Comparison of ENCODE assay signal across 35 cellular contexts in genomic region chr3:15822281-15822680, GRCh38.
"Had no signal": no experiment of that assay in that cellular context is flagged by ENCODE, and none has a peak within 500 bp of the region (broad histone marks: within the 10 kb centered on the region; RNA-seq: fewer than 3 reads in every experiment).

No MANE protein-coding gene starts in this region.

- H3K4me3 ChIP-seq: breast epithelium, esophagus squamous epithelium, gastroesophageal sphincter, right lobe of liver, upper lobe of left lung had no signal

- H3K27me3 Mint-ChIP-seq: activated CD4-positive, alpha-beta memory T cell treated with anti-CD3 and anti-CD28 coated beads for 36 hours; activated CD4-positive, alpha-beta T cell treated with anti-CD3 and anti-CD28 coated beads, Interleukin-2, amount 10 ng/mL, durations not matched to agents 24 days and 14 days; activated T-cell treated with anti-CD3 and anti-CD28 coated beads, Interleukin-2, amount 50 U/mL, for 24 hours; activated T-helper 17 cell treated with anti-CD3 and anti-CD28 coated beads, Interleukin-2, amount 50 U/mL, for 72 hours; naive thymus-derived CD8-positive, alpha-beta T cell; progenitor cell of endocrine pancreas; stimulated activated naive CD8-positive, alpha-beta T cell treated with anti-CD3 and anti-CD28 coated beads, Interleukin-15, amount 100 ng/mL, for 72 hours; T-helper 17 cell had no signal

- H3K4me3 Mint-ChIP-seq: activated CD4-positive, alpha-beta memory T cell treated with anti-CD3 and anti-CD28 coated beads for 36 hours; activated CD4-positive, alpha-beta T cell treated with anti-CD3 and anti-CD28 coated beads, Interleukin-2, amount 10 ng/mL, durations not matched to agents 24 days and 14 days; activated T-cell treated with anti-CD3 and anti-CD28 coated beads, Interleukin-2, amount 50 U/mL, for 24 hours; activated T-helper 17 cell treated with anti-CD3 and anti-CD28 coated beads, Interleukin-2, amount 50 U/mL, for 72 hours; mesothelial cell of epicardium; naive thymus-derived CD8-positive, alpha-beta T cell; stimulated activated effector memory CD8-positive, alpha-beta T cell treated with anti-CD3 and anti-CD28 coated beads, Interleukin-12 subunit alpha, Interleukin-12 subunit beta, amount 100 ng/mL, for 72 hours; stimulated activated naive CD8-positive, alpha-beta T cell treated with anti-CD3 and anti-CD28 coated beads, Interleukin-15, amount 100 ng/mL, for 72 hours; T-helper 17 cell had no signal

- DNase-seq: activated CD4-positive, alpha-beta memory T cell treated with anti-CD3 and anti-CD28 coated beads for 36 hours; activated CD4-positive, alpha-beta T cell treated with anti-CD3 and anti-CD28 coated beads, Interleukin-2, amount 10 ng/mL, durations not matched to agents 24 days and 14 days; activated CD4-positive, CD25-positive, alpha-beta regulatory T cell treated with anti-CD3 and anti-CD28 coated beads, Interleukin-2, amount 50 U/mL, for 72 hours; activated CD8-positive, alpha-beta memory T cell treated with anti-CD3 and anti-CD28 coated beads, Interleukin-2, amount 50 U/mL, for 4 hours; activated gamma-delta T cell treated with Interleukin-2 at 50 U/mL for 16 hours; activated naive CD4-positive, alpha-beta T cell treated with anti-CD3 and anti-CD28 coated beads, Interleukin-2, amount 50 U/mL, for 16 hours; activated T-cell treated with anti-CD3 and anti-CD28 coated beads, Interleukin-2, amount 50 U/mL, for 24 hours; amygdala; central memory CD4-positive, alpha-beta T cell; dermis blood vessel endothelial cell; effector CD4-positive, alpha-beta T cell; esophagus squamous epithelium; head of caudate nucleus; hippocampal formation; left cardiac atrium; mammary epithelial cell; naive thymus-derived CD8-positive, alpha-beta T cell; right lobe of liver; small intestine; stimulated activated CD4-positive, alpha-beta T cell treated with anti-CD3 and anti-CD28 coated beads, Interleukin-4, amount 100 ng/mL, for 24 hours; stimulated activated naive CD8-positive, alpha-beta T cell treated with anti-CD3 and anti-CD28 coated beads, Interleukin-15, amount 100 ng/mL, for 72 hours; substantia nigra; T-helper 17 cell; T1000; upper lobe of left lung; WERI-Rb-1 had no signal

- ATAC-seq: activated T-helper 17 cell treated with anti-CD3 and anti-CD28 coated beads, Interleukin-2, amount 50 U/mL, for 72 hours; gastroesophageal sphincter; left cardiac atrium; naive thymus-derived CD8-positive, alpha-beta T cell; right lobe of liver; stimulated activated effector memory CD8-positive, alpha-beta T cell treated with anti-CD3 and anti-CD28 coated beads, Interleukin-12 subunit alpha, Interleukin-12 subunit beta, amount 100 ng/mL, for 72 hours; stimulated activated naive CD8-positive, alpha-beta T cell treated with anti-CD3 and anti-CD28 coated beads, Interleukin-15, amount 100 ng/mL, for 72 hours; T-helper 17 cell had no signal

- H3K27me3 ChIP-seq: breast epithelium, esophagus squamous epithelium, gastroesophageal sphincter, right lobe of liver, upper lobe of left lung had no signal

- H3K27ac ChIP-seq: breast epithelium, epithelial cell of prostate, esophagus squamous epithelium, gastroesophageal sphincter, right lobe of liver, upper lobe of left lung, WERI-Rb-1 had no signal

- H3K9me3 ChIP-seq: breast epithelium, esophagus squamous epithelium, gastroesophageal sphincter, right lobe of liver, upper lobe of left lung had no signal

- H3K27ac Mint-ChIP-seq: activated CD4-positive, alpha-beta memory T cell treated with anti-CD3 and anti-CD28 coated beads for 36 hours; activated CD4-positive, alpha-beta T cell treated with anti-CD3 and anti-CD28 coated beads, Interleukin-2, amount 10 ng/mL, durations not matched to agents 24 days and 14 days; activated T-cell treated with anti-CD3 and anti-CD28 coated beads, Interleukin-2, amount 50 U/mL, for 24 hours; activated T-helper 17 cell treated with anti-CD3 and anti-CD28 coated beads, Interleukin-2, amount 50 U/mL, for 72 hours; mesothelial cell of epicardium; progenitor cell of endocrine pancreas; stimulated activated effector memory CD8-positive, alpha-beta T cell treated with anti-CD3 and anti-CD28 coated beads, Interleukin-12 subunit alpha, Interleukin-12 subunit beta, amount 100 ng/mL, for 72 hours; stimulated activated naive CD8-positive, alpha-beta T cell treated with anti-CD3 and anti-CD28 coated beads, Interleukin-15, amount 100 ng/mL, for 72 hours had no signal

- FAIRE-seq: colon, keratinocyte, small intestine had no signal

- H3K4me1 Mint-ChIP-seq: mesothelial cell of epicardium had no signal

- H3K4me1 ChIP-seq: breast epithelium, esophagus squamous epithelium had no signal

- H3K36me3 ChIP-seq: breast epithelium, esophagus squamous epithelium, gastroesophageal sphincter, right lobe of liver, upper lobe of left lung, WERI-Rb-1 had no signal

- H3K9me3 Mint-ChIP-seq: activated CD4-positive, alpha-beta memory T cell treated with anti-CD3 and anti-CD28 coated beads for 36 hours; activated CD4-positive, alpha-beta T cell treated with anti-CD3 and anti-CD28 coated beads, Interleukin-2, amount 10 ng/mL, durations not matched to agents 24 days and 14 days; activated T-cell treated with anti-CD3 and anti-CD28 coated beads, Interleukin-2, amount 50 U/mL, for 24 hours; activated T-helper 17 cell treated with anti-CD3 and anti-CD28 coated beads, Interleukin-2, amount 50 U/mL, for 72 hours; naive thymus-derived CD8-positive, alpha-beta T cell; stimulated activated effector memory CD8-positive, alpha-beta T cell treated with anti-CD3 and anti-CD28 coated beads, Interleukin-12 subunit alpha, Interleukin-12 subunit beta, amount 100 ng/mL, for 72 hours; stimulated activated naive CD8-positive, alpha-beta T cell treated with anti-CD3 and anti-CD28 coated beads, Interleukin-15, amount 100 ng/mL, for 72 hours had no signal

- H3K36me3 Mint-ChIP-seq: activated CD4-positive, alpha-beta memory T cell treated with anti-CD3 and anti-CD28 coated beads for 36 hours; mesothelial cell of epicardium; stimulated activated effector memory CD8-positive, alpha-beta T cell treated with anti-CD3 and anti-CD28 coated beads, Interleukin-12 subunit alpha, Interleukin-12 subunit beta, amount 100 ng/mL, for 72 hours had no signal
